Comparison of ENCODE assay signal across 8 cellular contexts in genomic region chr3:105823149-105823866, GRCh38. TPM values are rescaled to one million over a fixed set of nuclear protein-coding genes. Genes with fewer than 3 reads are reported as not detected.
A peak's percentile ranks its signal among the peaks of the same experiment; 100 is the strongest.
DNase-seq lines count a peak whose midpoint lies in the region; ATAC-seq and TF ChIP-seq lines count a peak whose summit lies in the region.

No MANE protein-coding gene starts in this region.

- peak; percentile 21 to 91 for ATAC-seq in left cardiac atrium

- no peak for TF ChIP-seq POLR2A in suprapubic skin (IDR thresholded peaks at IDR 0.05)

- peak; percentile 65 for DNase-seq in HS-27A (ENCODE audit: low read depth)
- no peak for DNase-seq in activated naive CD4-positive, alpha-beta T cell treated with anti-CD3 and anti-CD28 coated beads, Interleukin-2, amount 10 ng/mL, durations not matched to agents 7 days and 5 days
- no peak for DNase-seq in left cardiac atrium
- DNase-seq in nephron progenitor cell = no peak
- no peak for DNase-seq in suprapubic skin (ENCODE audit: low spot score in 2 of 2)
- DNase-seq in A673 (ENCODE audit: low spot score) = no peak
- DNase-seq in anterior cingulate cortex (lab: John Stamatoyannopoulos, UW) = no peak

- peaks cover 3% of the 10 kb centered on the region for H3K9me3 Mint-ChIP-seq in activated naive CD4-positive, alpha-beta T cell treated with anti-CD3 and anti-CD28 coated beads, Interleukin-2, amount 10 ng/mL, durations not matched to agents 7 days and 5 days
- H3K9me3 Mint-ChIP-seq in stimulated activated naive CD8-positive, alpha-beta T cell treated with anti-CD3 and anti-CD28 coated beads, Interleukin-15, Interleukin-2, amounts not matched to agents 100 ng/mL and 50 ng/mL, for 24 hours = no peaks in the 10 kb centered on the region
- no peaks in the 10 kb centered on the region for H3K9me3 Mint-ChIP-seq in nephron progenitor cell

- no peak overlapping the region for H3K4me3 Mint-ChIP-seq in activated naive CD4-positive, alpha-beta T cell treated with anti-CD3 and anti-CD28 coated beads, Interleukin-2, amount 10 ng/mL, durations not matched to agents 7 days and 5 days
- peak overlapping the region; percentile 52 for H3K4me3 Mint-ChIP-seq in stimulated activated naive CD8-positive, alpha-beta T cell treated with anti-CD3 and anti-CD28 coated beads, Interleukin-15, Interleukin-2, amounts not matched to agents 100 ng/mL and 50 ng/mL, for 24 hours
- no peak overlapping the region for H3K4me3 Mint-ChIP-seq in nephron progenitor cell

- peak overlapping the region; percentile 29 for H3K27ac Mint-ChIP-seq in activated naive CD4-positive, alpha-beta T cell treated with anti-CD3 and anti-CD28 coated beads, Interleukin-2, amount 10 ng/mL, durations not matched to agents 7 days and 5 days
- H3K27ac Mint-ChIP-seq in stimulated activated naive CD8-positive, alpha-beta T cell treated with anti-CD3 and anti-CD28 coated beads, Interleukin-15, Interleukin-2, amounts not matched to agents 100 ng/mL and 50 ng/mL, for 24 hours = peak overlapping the region; percentile 96
- H3K27ac Mint-ChIP-seq in nephron progenitor cell = no peak overlapping the region

- H3K9me3 ChIP-seq in suprapubic skin (no peaks in the 10 kb centered on the region), A673 (ENCODE audit: low read depth, low read length, poor library complexity, severe bottlenecking) (no peaks in the 10 kb centered on the region)

- H3K4me3 ChIP-seq in suprapubic skin (no peak overlapping the region), A673 (ENCODE audit: low read depth, low read length, poor library complexity, severe bottlenecking) (no peak overlapping the region)

- POLR2A ChIA-PET in A673 (lab: Charles Lee; ENCODE audit: low non-redundant PET) = no interaction called here

- H3K27ac ChIP-seq in suprapubic skin (no peak overlapping the region), A673 (ENCODE audit: low read depth, low read length, poor library complexity, severe bottlenecking) (no peak overlapping the region)

- intact Hi-C loops in left cardiac atrium (cut with DNase I) (no loop called here), A673 (cut with micrococcal nuclease; ENCODE audit: unreplicated experiment) (no loop called here)

- no peak for TF ChIP-seq EP300 in suprapubic skin (IDR thresholded peaks at IDR 0.05)

- H3K27me3 ChIP-seq in suprapubic skin (no peaks in the 10 kb centered on the region), A673 (replicated peaks; ENCODE audit: insufficient read depth, low read depth, low read length, poor library complexity) (no peaks in the 10 kb centered on the region)

- H3K4me1 ChIP-seq in suprapubic skin (peaks cover 6% of the 10 kb centered on the region), A673 (ENCODE audit: insufficient read depth, low read length, poor library complexity, severe bottlenecking) (peaks cover 4% of the 10 kb centered on the region)

- H3K36me3 ChIP-seq in suprapubic skin = peaks cover 3% of the 10 kb centered on the region
- H3K36me3 ChIP-seq in A673 (ENCODE audit: insufficient read depth, low read length, poor library complexity, severe bottlenecking) = no peaks in the 10 kb centered on the region

- peaks cover 40% of the 10 kb centered on the region for H3K4me1 Mint-ChIP-seq in activated naive CD4-positive, alpha-beta T cell treated with anti-CD3 and anti-CD28 coated beads, Interleukin-2, amount 10 ng/mL, durations not matched to agents 7 days and 5 days
- peaks cover 80% of the 10 kb centered on the region for H3K4me1 Mint-ChIP-seq in stimulated activated naive CD8-positive, alpha-beta T cell treated with anti-CD3 and anti-CD28 coated beads, Interleukin-15, Interleukin-2, amounts not matched to agents 100 ng/mL and 50 ng/mL, for 24 hours (ENCODE audit: low read depth)
- H3K4me1 Mint-ChIP-seq in nephron progenitor cell = peaks cover 20% of the 10 kb centered on the region

- CTCF ChIA-PET in activated naive CD4-positive, alpha-beta T cell treated with anti-CD3 and anti-CD28 coated beads, Interleukin-2, amount 10 ng/mL, durations not matched to agents 7 days and 5 days (lab: Charles Lee) = interaction anchor here (1.2 kb wide), 2 partner anchors 14 to 15 kb away, joined by 3 to 5 read pairs; no protein-coding TSS in a partner anchor
- CTCF ChIA-PET in A673 (lab: Charles Lee) = no interaction called here

- TF ChIP-seq CTCF in nephron progenitor cell (IDR thresholded peaks at IDR 0.05) = no peak
- TF ChIP-seq CTCF in suprapubic skin (IDR thresholded peaks at IDR 0.05) = no peak
- no peak for TF ChIP-seq CTCF in A673 (conservative IDR thresholded peaks at IDR 0.05; ENCODE audit: low read depth, low read length)

- H3K36me3 Mint-ChIP-seq in activated naive CD4-positive, alpha-beta T cell treated with anti-CD3 and anti-CD28 coated beads, Interleukin-2, amount 10 ng/mL, durations not matched to agents 7 days and 5 days = peaks cover 64% of the 10 kb centered on the region
- H3K36me3 Mint-ChIP-seq in stimulated activated naive CD8-positive, alpha-beta T cell treated with anti-CD3 and anti-CD28 coated beads, Interleukin-15, Interleukin-2, amounts not matched to agents 100 ng/mL and 50 ng/mL, for 24 hours (ENCODE audit: low read depth) = peaks cover 81% of the 10 kb centered on the region
- H3K36me3 Mint-ChIP-seq in nephron progenitor cell (ENCODE audit: low read depth) = peaks cover 72% of the 10 kb centered on the region

- 87% methylated on average over 4 of the region's 4 CpGs for WGBS in suprapubic skin

- BruUV-seq in A673 (replicated peaks; lab: Mats Ljungman, UMichigan) = no TSS peak

- H3K27me3 Mint-ChIP-seq in activated naive CD4-positive, alpha-beta T cell treated with anti-CD3 and anti-CD28 coated beads, Interleukin-2, amount 10 ng/mL, durations not matched to agents 7 days and 5 days = no peaks in the 10 kb centered on the region
- H3K27me3 Mint-ChIP-seq in stimulated activated naive CD8-positive, alpha-beta T cell treated with anti-CD3 and anti-CD28 coated beads, Interleukin-15, Interleukin-2, amounts not matched to agents 100 ng/mL and 50 ng/mL, for 24 hours = no peaks in the 10 kb centered on the region
- H3K27me3 Mint-ChIP-seq in nephron progenitor cell (ENCODE audit: low read depth, poor library complexity) = peaks cover 2% of the 10 kb centered on the region

RNA-seq across cellular contexts. Expression of gene CBLB, which starts 45.5 kb away (rescaled TPM):
- total RNA-seq in left cardiac atrium (10 to 100 TPM; 35.7 to 41.1 TPM), suprapubic skin (10 to 100 TPM; 16.8 to 43.8 (median 25.2) TPM), A673 (2021) (23.3 and 27.9 TPM in 2 replicates)
